1 cellular context compared by ENCODE assay signal in genomic region chr17:30212750-30213149, GRCh38.
TF ChIP-seq lines count a peak whose summit lies in the region.

No MANE protein-coding gene starts in this region.

TF ChIP-seq in K562, 482 proteins besides CTCF, POLR2A, EP300 and RAD21 (continued from another document):
- TF ChIP-seq KAT7 (CRISPR knock-in tag; IDR thresholded peaks at IDR 0.05; ENCODE audit: borderline replicate concordance) (no peak), EP400 (IDR thresholded peaks at IDR 0.05) (no peak), PKNOX1 (IDR thresholded peaks at IDR 0.05) (no peak), HDAC8 (tag; IDR thresholded peaks at IDR 0.05) (no peak), ZNF589 (CRISPR knock-in tag; IDR thresholded peaks at IDR 0.05; ENCODE audit: low read depth) (no peak)
